In the genomic region with DNA sequence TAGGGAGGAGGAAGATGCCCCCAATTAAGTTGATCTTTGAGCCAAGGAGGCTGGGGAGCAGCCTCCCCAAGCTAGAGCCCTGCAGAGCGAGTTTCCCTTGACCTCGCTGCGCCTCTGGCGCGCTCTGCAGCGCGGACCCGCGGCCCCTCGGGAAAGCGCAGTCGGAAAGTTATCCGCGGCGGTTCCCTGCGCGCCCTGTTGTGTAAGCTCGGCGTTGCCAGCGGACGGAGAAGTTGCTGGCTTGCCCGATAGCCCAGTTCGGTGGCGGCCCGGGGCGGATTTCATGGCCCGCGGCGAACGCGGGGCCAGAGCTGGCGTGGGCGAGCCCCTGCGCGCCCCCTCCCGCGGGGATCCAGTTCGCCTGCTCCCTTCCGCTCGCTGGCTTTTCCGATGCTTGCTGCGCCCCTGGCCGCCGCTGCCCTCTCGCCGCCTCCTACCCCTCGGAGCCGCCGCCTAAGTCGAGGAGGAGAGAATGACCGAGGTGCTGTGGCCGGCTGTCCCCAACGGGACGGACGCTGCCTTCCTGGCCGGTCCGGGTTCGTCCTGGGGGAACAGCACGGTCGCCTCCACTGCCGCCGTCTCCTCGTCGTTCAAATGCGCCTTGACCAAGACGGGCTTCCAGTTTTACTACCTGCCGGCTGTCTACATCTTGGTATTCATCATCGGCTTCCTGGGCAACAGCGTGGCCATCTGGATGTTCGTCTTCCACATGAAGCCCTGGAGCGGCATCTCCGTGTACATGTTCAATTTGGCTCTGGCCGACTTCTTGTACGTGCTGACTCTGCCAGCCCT, we compare ENCODE assay signal across 8 cellular contexts. TPM values are rescaled to one million over a fixed set of nuclear protein-coding genes. Genes with fewer than 3 reads are reported as not detected.
DNase-seq lines count a peak whose midpoint lies in the region; ATAC-seq and TF ChIP-seq lines count a peak whose summit lies in the region.

No MANE protein-coding gene starts in this region.

- peak; percentile 40 for TF ChIP-seq CTCF in RWPE2 (IDR thresholded peaks at IDR 0.05; ENCODE audit: poor library complexity, severe bottlenecking)
- TF ChIP-seq CTCF in coronary artery (IDR thresholded peaks at IDR 0.05) = no peak

- H3K4me3 ChIP-seq in RWPE2 (ENCODE audit: severe bottlenecking) (peak overlapping the region; percentile 47), coronary artery (peak overlapping the region; percentile 85)

- ATAC-seq in HG03196 (IDR thresholded peaks at IDR 0.05; ENCODE audit: unreplicated experiment) (peak; percentile 44), RWPE2 (ENCODE audit: low read depth) (peak; percentile 51), left lobe of liver (peak; percentile 60)
- peak; percentile 33 for ATAC-seq in stimulated activated effector memory CD8-positive, alpha-beta T cell treated with anti-CD3 and anti-CD28 coated beads, Interleukin-12 subunit alpha, Interleukin-12 subunit beta, amount 100 ng/mL, for 72 hours

- H3K4me3 Mint-ChIP-seq in stimulated activated effector memory CD8-positive, alpha-beta T cell treated with anti-CD3 and anti-CD28 coated beads, Interleukin-12 subunit alpha, Interleukin-12 subunit beta, amount 100 ng/mL, for 72 hours = peak overlapping the region; percentile 66

- H3K36me3 ChIP-seq in RWPE2 (ENCODE audit: low read depth) = no peaks in the 10 kb centered on the region; the same call in 1 of the 2 replicates

- H3K9me3 ChIP-seq in RWPE2 (ENCODE audit: severe bottlenecking) = no peaks in the 10 kb centered on the region

- H3K27ac Mint-ChIP-seq in stimulated activated effector memory CD8-positive, alpha-beta T cell treated with anti-CD3 and anti-CD28 coated beads, Interleukin-12 subunit alpha, Interleukin-12 subunit beta, amount 100 ng/mL, for 72 hours = no peak overlapping the region

- DNase-seq in Caki2 (ENCODE audit: low read depth) = peak; percentile 65
- DNase-seq in GM19238 (ENCODE audit: insufficient read length, low spot score) = peak; percentile 23
- peak; percentile 51 for DNase-seq in RWPE2 (ENCODE audit: low spot score)
- peak; percentile 74 for DNase-seq in coronary artery (ENCODE audit: low spot score)
- peak; percentile 49 for DNase-seq in left lobe of liver (ENCODE audit: low spot score)
- no peak for DNase-seq in stimulated activated effector memory CD8-positive, alpha-beta T cell treated with anti-CD3 and anti-CD28 coated beads, Interleukin-12 subunit alpha, Interleukin-12 subunit beta, amount 100 ng/mL, for 72 hours (ENCODE audit: low spot score in 2 of 2)
- DNase-seq in A172 (ENCODE audit: low spot score) = no peak

- no peaks in the 10 kb centered on the region for H3K27me3 ChIP-seq in RWPE2 (ENCODE audit: insufficient read depth, poor library complexity, severe bottlenecking)

- in situ Hi-C loops in Caki2 (cut with HindIII; ENCODE audit: low pct_unique_long_range_greater_than_20kb, low sequenced_read_pairs) = no loop called here

- H3K36me3 Mint-ChIP-seq in stimulated activated effector memory CD8-positive, alpha-beta T cell treated with anti-CD3 and anti-CD28 coated beads, Interleukin-12 subunit alpha, Interleukin-12 subunit beta, amount 100 ng/mL, for 72 hours = no peaks in the 10 kb centered on the region

- H3K27ac ChIP-seq in RWPE2 (ENCODE audit: poor library complexity, severe bottlenecking) = peak overlapping the region; percentile 49
- H3K27ac ChIP-seq in coronary artery = peak overlapping the region in 1 of 2 donors; percentile 78

- no peaks in the 10 kb centered on the region for H3K9me3 Mint-ChIP-seq in stimulated activated effector memory CD8-positive, alpha-beta T cell treated with anti-CD3 and anti-CD28 coated beads, Interleukin-12 subunit alpha, Interleukin-12 subunit beta, amount 100 ng/mL, for 72 hours

- H3K4me1 ChIP-seq in RWPE2 (ENCODE audit: insufficient read depth, poor library complexity, severe bottlenecking) = peaks cover 3% of the 10 kb centered on the region

- H3K4me1 Mint-ChIP-seq in stimulated activated effector memory CD8-positive, alpha-beta T cell treated with anti-CD3 and anti-CD28 coated beads, Interleukin-12 subunit alpha, Interleukin-12 subunit beta, amount 100 ng/mL, for 72 hours = peaks cover 7% of the 10 kb centered on the region

RNA-seq across cellular contexts. Expression of a gene that starts 0.6 kb away (rescaled TPM):
- total RNA-seq in Caki2 (2014; rRNA removed; shearing (Covaris generic); ENCODE audit: low replicate concordance) = 0.07 TPM in 1 of 2 replicates, not detected in the other
- 1.1 TPM for total RNA-seq in left lobe of liver
- total RNA-seq in A172 (2014; rRNA removed; shearing (Covaris generic)) = 0.19 TPM in 1 of 2 replicates, not detected in the other

Comparison
In these comparisons a context has a peak if more than half of its experiments do, and no peak if none do; other contexts are left out.
1. DNase-seq: peak in Caki2 (single experiment), GM19238 (single experiment), RWPE2 (single experiment), coronary artery (single experiment) and left lobe of liver (single experiment); none in stimulated activated effector memory CD8-positive, alpha-beta T cell treated with anti-CD3 and anti-CD28 coated beads, Interleukin-12 subunit alpha, Interleukin-12 subunit beta, amount 100 ng/mL, for 72 hours (0 of 2) and A172 (single experiment).
2. Peak in every context shown above with its lines, with median percentiles within 50 percentile points of each other: ATAC-seq.